ENCODE assay signal across 21 cellular contexts in genomic region chr12:53959314-53959713, GRCh38. TPM values are rescaled to one million over a fixed set of nuclear protein-coding genes. Genes with fewer than 3 reads are reported as not detected.
"Had no signal": no experiment of that assay in that cellular context is flagged by ENCODE, and none has a peak within 500 bp of the region (broad histone marks: within the 10 kb centered on the region; RNA-seq: fewer than 3 reads in every experiment).

No MANE protein-coding gene starts in this region.

- DNase-seq: KBM-7, MV-4-11, NCI-H1048, NCI-H1105, NCI-H1417, NCI-H1436 treated with DMSO at 0.1 percent for 48 hours, NCI-H1694, NCI-H187 treated with DMSO at 0.1 percent for 48 hours, NCI-H2029 treated with DMSO at 0.1 percent for 48 hours, NCI-H2171 treated with DMSO at 0.1 percent for 48 hours, NCI-H345, NCI-H446 treated with DMSO at 0.1 percent for 48 hours, NCI-H510A treated with DMSO at 0.1 percent for 48 hours, NCI-H526, SHP77, SK-N-SH had no signal

- H3K9ac ChIP-seq: SK-N-SH had no signal

- H3K27ac ChIP-seq: RWPE1 had no signal

- H3K9me3 ChIP-seq: SK-N-SH had no signal

- ATAC-seq: HepG2 had no signal

RNA-seq across cellular contexts. Expression of gene HOXC12, which starts 4.6 kb away (rescaled TPM):
- total RNA-seq: HepG2, HT1080, MCF 10A, SK-MEL-5 had no signal
- polyA plus RNA-seq: HepG2, SK-N-SH had no signal

RNA-seq across cellular contexts. Expression of gene HOXC11, which starts 13.6 kb away (rescaled TPM):
- total RNA-seq: HepG2, HT1080 had no signal
- polyA plus RNA-seq: HepG2, SK-N-SH had no signal

RNA-seq across cellular contexts. Expression of gene HOTAIR, which starts 15.4 kb away (rescaled TPM):
- total RNA-seq: HepG2, SK-MEL-5 had no signal
- polyA plus RNA-seq: HepG2, SK-N-SH had no signal

RNA-seq across cellular contexts. Expression of gene HOXC13, which starts 20.7 kb away (rescaled TPM):
- polyA plus RNA-seq: HepG2, SK-N-SH had no signal

RNA-seq across cellular contexts. Expression of gene HOXC10, which starts 25.6 kb away (rescaled TPM):
- total RNA-seq: HepG2, MCF 10A had no signal
- polyA plus RNA-seq: HepG2 had no signal
